8 cellular contexts compared by ENCODE assay signal in genomic region chr17:16380640-16381495, GRCh38. TPM values are rescaled to one million over a fixed set of nuclear protein-coding genes. Genes with fewer than 3 reads are reported as not detected.
A peak's percentile ranks its signal among the peaks of the same experiment; 100 is the strongest.
DNase-seq lines count a peak whose midpoint lies in the region; ATAC-seq and TF ChIP-seq lines count a peak whose summit lies in the region.

UBB (plus strand) TSS chr17:16381091; CDS start chr17:16381908, 817 bp downstream.

- peak; percentile 94 for ATAC-seq in GM19463 (IDR thresholded peaks at IDR 0.05; ENCODE audit: unreplicated experiment)
- ATAC-seq in activated CD8-positive, alpha-beta memory T cell treated with anti-CD3 and anti-CD28 coated beads, Interleukin-2, amount 10 ng/mL, durations not matched to agents 7 days and 5 days: peak; percentile 92

- DNase-seq in CMK (ENCODE audit: low read depth) (peak; percentile 98), HS-27A (ENCODE audit: low read depth) (peak; percentile 98), NT2/D1 (ENCODE audit: low read depth, low spot score) (peak; percentile 92), endodermal cell (peak; percentile 100), mesenteric fat pad (ENCODE audit: low spot score) (peak; percentile 99)
- DNase-seq in activated CD8-positive, alpha-beta memory T cell treated with anti-CD3 and anti-CD28 coated beads, Interleukin-2, amount 10 ng/mL, durations not matched to agents 7 days and 5 days: peak; percentile 98
- DNase-seq in stimulated activated CD8-positive, alpha-beta memory T cell treated with anti-CD3 and anti-CD28 coated beads, Interleukin-15, amount 100 ng/mL, for 24 hours (ENCODE audit: low read depth): peak; percentile 76

- H3K36me3 Mint-ChIP-seq in activated CD8-positive, alpha-beta memory T cell treated with anti-CD3 and anti-CD28 coated beads, Interleukin-2, amount 10 ng/mL, durations not matched to agents 7 days and 5 days: peaks cover 29% of the 10 kb centered on the region
- H3K36me3 Mint-ChIP-seq in endodermal cell (ENCODE audit: low read depth): peaks cover 27% of the 10 kb centered on the region

- CTCF ChIA-PET in activated CD8-positive, alpha-beta memory T cell treated with anti-CD3 and anti-CD28 coated beads, Interleukin-2, amount 10 ng/mL, durations not matched to agents 7 days and 5 days (lab: Charles Lee): interaction anchor here (0.6 to 4.3 kb wide), 11 partner anchors 10 to 165 kb away, joined by 3 to 33 read pairs (median 4); partner anchors contain the start of genes NCOR1 and TRPV2

- peak within 1 kb of the TSS; percentile 97 for H3K27ac Mint-ChIP-seq in activated CD8-positive, alpha-beta memory T cell treated with anti-CD3 and anti-CD28 coated beads, Interleukin-2, amount 10 ng/mL, durations not matched to agents 7 days and 5 days
- H3K27ac Mint-ChIP-seq in endodermal cell: peak within 1 kb of the TSS; percentile 100

- peak; percentile 32 for TF ChIP-seq CTCF in endodermal cell (conservative IDR thresholded peaks at IDR 0.05)

- H3K4me1 ChIP-seq in NT2/D1 (ENCODE audit: insufficient read depth, insufficient read length) (no peaks in the 10 kb centered on the region), endodermal cell (ENCODE audit: control insufficient read depth, insufficient read depth, low read length) (no peaks in the 10 kb centered on the region)

- H3K27me3 ChIP-seq in NT2/D1 (ENCODE audit: insufficient read depth, insufficient read length) (no peaks in the 10 kb centered on the region), endodermal cell (ENCODE audit: control insufficient read depth, insufficient read depth, low read length, poor library complexity, severe bottlenecking) (no peaks in the 10 kb centered on the region)

- H3K4me1 Mint-ChIP-seq in activated CD8-positive, alpha-beta memory T cell treated with anti-CD3 and anti-CD28 coated beads, Interleukin-2, amount 10 ng/mL, durations not matched to agents 7 days and 5 days: peaks cover 33% of the 10 kb centered on the region
- H3K4me1 Mint-ChIP-seq in endodermal cell: peaks cover 17% of the 10 kb centered on the region

- H3K9ac ChIP-seq in NT2/D1 (ENCODE audit: insufficient read length, low read depth) (peak within 1 kb of the TSS; percentile 81), endodermal cell (ENCODE audit: extremely low read depth, low read length, poor library complexity, severe bottlenecking) (peak within 1 kb of the TSS; percentile 97)

- H3K4me3 ChIP-seq in NT2/D1 (ENCODE audit: insufficient read length, low read depth) (peak within 1 kb of the TSS; percentile 80), endodermal cell (ENCODE audit: low read length) (peak within 1 kb of the TSS; percentile 93)

- peak within 1 kb of the TSS; percentile 93 for H3K4me3 Mint-ChIP-seq in activated CD8-positive, alpha-beta memory T cell treated with anti-CD3 and anti-CD28 coated beads, Interleukin-2, amount 10 ng/mL, durations not matched to agents 7 days and 5 days
- peak within 1 kb of the TSS; percentile 85 for H3K4me3 Mint-ChIP-seq in endodermal cell

- peaks cover 25% of the 10 kb centered on the region for H3K36me3 ChIP-seq in NT2/D1 (ENCODE audit: insufficient read depth, insufficient read length, low read length)
- H3K36me3 ChIP-seq in endodermal cell (ENCODE audit: control insufficient read depth, insufficient read depth, low read length): peaks cover 25% of the 10 kb centered on the region

- no peaks in the 10 kb centered on the region for H3K27me3 Mint-ChIP-seq in activated CD8-positive, alpha-beta memory T cell treated with anti-CD3 and anti-CD28 coated beads, Interleukin-2, amount 10 ng/mL, durations not matched to agents 7 days and 5 days
- H3K27me3 Mint-ChIP-seq in endodermal cell (ENCODE audit: insufficient read depth): no peaks in the 10 kb centered on the region

- peak within 1 kb of the TSS; percentile 100 for H3K27ac ChIP-seq in endodermal cell (ENCODE audit: low read depth, low read length)

- 1% methylated on average over 26 to 66 of the region's 67 CpGs for WGBS in endodermal cell (ENCODE audit: insufficient coverage in 1 of 2, insufficient read length in 1 of 2), 2 experiments

- no peaks in the 10 kb centered on the region for H3K9me3 Mint-ChIP-seq in activated CD8-positive, alpha-beta memory T cell treated with anti-CD3 and anti-CD28 coated beads, Interleukin-2, amount 10 ng/mL, durations not matched to agents 7 days and 5 days (ENCODE audit: low read depth)
- no peaks in the 10 kb centered on the region for H3K9me3 Mint-ChIP-seq in endodermal cell

- no peaks in the 10 kb centered on the region for H3K9me3 ChIP-seq in NT2/D1 (ENCODE audit: insufficient read depth, low read length)
- H3K9me3 ChIP-seq in endodermal cell (ENCODE audit: control insufficient read depth, low read length): no peaks in the 10 kb centered on the region

RNA-seq across cellular contexts. Expression of gene UBB, which starts in this region (rescaled TPM):
- 1,000 to 10,000 TPM; 1,297 to 1,567 TPM for total RNA-seq in activated CD8-positive, alpha-beta memory T cell treated with anti-CD3 and anti-CD28 coated beads, Interleukin-2, amount 10 ng/mL, durations not matched to agents 7 days and 5 days
- total RNA-seq in endodermal cell: 1,000 to 10,000 TPM; 1,658 to 1,721 TPM
- polyA plus RNA-seq in endodermal cell (2013, experiment 1 of 2): 2,166 TPM
- 2,122 TPM for polyA plus RNA-seq in endodermal cell (2013, experiment 2 of 2)
- total RNA-seq in mesenteric fat pad: 967 TPM

Comparison
In these comparisons a context has a peak if more than half of its experiments do, and no peak if none do; other contexts are left out.
1. Peak in every context shown above with its lines: DNase-seq, ATAC-seq, H3K4me3 ChIP-seq and H3K27ac ChIP-seq.